Comparison of ENCODE assay signal across 1 cellular context in genomic region chr4:25253072-25253447, GRCh38.
TF ChIP-seq lines count a peak whose summit lies in the region.

No MANE protein-coding gene starts in this region.

TF ChIP-seq in SK-N-SH, 30 proteins besides CTCF, POLR2A, EP300 and RAD21 (continued from another document):
- TF ChIP-seq, protein P1, sequence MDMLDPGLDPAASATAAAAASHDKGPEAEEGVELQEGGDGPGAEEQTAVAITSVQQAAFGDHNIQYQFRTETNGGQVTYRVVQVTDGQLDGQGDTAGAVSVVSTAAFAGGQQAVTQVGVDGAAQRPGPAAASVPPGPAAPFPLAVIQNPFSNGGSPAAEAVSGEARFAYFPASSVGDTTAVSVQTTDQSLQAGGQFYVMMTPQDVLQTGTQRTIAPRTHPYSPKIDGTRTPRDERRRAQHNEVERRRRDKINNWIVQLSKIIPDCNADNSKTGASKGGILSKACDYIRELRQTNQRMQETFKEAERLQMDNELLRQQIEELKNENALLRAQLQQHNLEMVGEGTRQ (IDR thresholded peaks at IDR 0.05; ENCODE audit: borderline replicate concordance, low read depth, low read length) = no peak
- TF ChIP-seq, protein P2, sequence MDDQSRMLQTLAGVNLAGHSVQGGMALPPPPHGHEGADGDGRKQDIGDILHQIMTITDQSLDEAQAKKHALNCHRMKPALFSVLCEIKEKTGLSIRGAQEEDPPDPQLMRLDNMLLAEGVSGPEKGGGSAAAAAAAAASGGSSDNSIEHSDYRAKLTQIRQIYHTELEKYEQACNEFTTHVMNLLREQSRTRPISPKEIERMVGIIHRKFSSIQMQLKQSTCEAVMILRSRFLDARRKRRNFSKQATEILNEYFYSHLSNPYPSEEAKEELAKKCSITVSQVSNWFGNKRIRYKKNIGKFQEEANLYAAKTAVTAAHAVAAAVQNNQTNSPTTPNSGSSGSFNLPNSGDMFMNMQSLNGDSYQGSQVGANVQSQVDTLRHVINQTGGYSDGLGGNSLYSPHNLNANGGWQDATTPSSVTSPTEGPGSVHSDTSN (IDR thresholded peaks at IDR 0.05) = no peak
- TF ChIP-seq SIN3A (IDR thresholded peaks at IDR 0.05; ENCODE audit: borderline replicate concordance, low read depth, low read length) = no peak
